Comparison of ENCODE assay signal across 1 cellular context in genomic region chr22:42070517-42071422, GRCh38.
A peak's percentile ranks its signal among the peaks of the same experiment; 100 is the strongest.
TF ChIP-seq lines count a peak whose summit lies in the region.

TSS of gene NAGA (minus strand) at chr22:42070812. CDS start at chr22:42070297, 515 bp downstream.

TF ChIP-seq in HepG2, 621 proteins besides CTCF, POLR2A, EP300 and RAD21 (continued from another document and continues in another):
- TF ChIP-seq HNF4G (IDR thresholded peaks at IDR 0.05; ENCODE audit: borderline replicate concordance, low read depth, low read length) = 0 out of 2 replicates have a peak, but pooled peaks have one; percentile 4
- 0 out of 2 replicates have a peak, but pooled peaks have one; percentile 40 for TF ChIP-seq HNF4G (CRISPR knock-in tag; IDR thresholded peaks at IDR 0.05; ENCODE audit: borderline replicate concordance, low read depth)
- no peak for TF ChIP-seq ZNF431 (CRISPR knock-in tag; IDR thresholded peaks at IDR 0.05; ENCODE audit: borderline replicate concordance, low read depth)
- TF ChIP-seq SP1 (IDR thresholded peaks at IDR 0.05) = no peak
- peak; percentile 64 for TF ChIP-seq SP1 (CRISPR knock-in tag; IDR thresholded peaks at IDR 0.05)
- TF ChIP-seq TRIM24 (CRISPR knock-in tag; IDR thresholded peaks at IDR 0.05) = no peak
- 0 out of 2 replicates have a peak, but pooled peaks have one; percentile 91 for TF ChIP-seq ZMAT3 (CRISPR knock-in tag; conservative IDR thresholded peaks at IDR 0.05)
- peak; percentile 90 for TF ChIP-seq ARNTL (CRISPR knock-in tag; IDR thresholded peaks at IDR 0.05)
- TF ChIP-seq ZNF138 (CRISPR knock-in tag; IDR thresholded peaks at IDR 0.05; ENCODE audit: low read depth) = no peak
- TF ChIP-seq ZNF281 (CRISPR knock-in tag; IDR thresholded peaks at IDR 0.05; ENCODE audit: borderline replicate concordance) = peak; percentile 11; the same call in 1 of the 2 replicates
- TF ChIP-seq ZNF652 (CRISPR knock-in tag; IDR thresholded peaks at IDR 0.05; ENCODE audit: borderline replicate concordance, low read depth) = no peak
- TF ChIP-seq TOE1 (CRISPR knock-in tag; IDR thresholded peaks at IDR 0.05) = no peak
- peak; percentile 49; the same call in 1 of the 2 replicates for TF ChIP-seq THYN1 (CRISPR knock-in tag; IDR thresholded peaks at IDR 0.05; ENCODE audit: borderline replicate concordance, low read depth)
- TF ChIP-seq GATA4 (IDR thresholded peaks at IDR 0.05; ENCODE audit: borderline replicate concordance, low read depth) = no peak
- no peak; the same call in 1 of the 2 replicates for TF ChIP-seq ZNF790 (CRISPR knock-in tag; IDR thresholded peaks at IDR 0.05; ENCODE audit: borderline replicate concordance)
- TF ChIP-seq ZNF317 (CRISPR knock-in tag; IDR thresholded peaks at IDR 0.05) = 0 out of 2 replicates have a peak, but pooled peaks have one; percentile 80
- no peak for TF ChIP-seq FLYWCH1 (CRISPR knock-in tag; IDR thresholded peaks at IDR 0.05)
- peak; percentile 93; the same call in 1 of the 2 replicates for TF ChIP-seq NFKB2 (CRISPR knock-in tag; IDR thresholded peaks at IDR 0.05; ENCODE audit: borderline replicate concordance)
- no peak for TF ChIP-seq HNRNPK (IDR thresholded peaks at IDR 0.05; ENCODE audit: low read depth, low read length, poor library complexity, severe bottlenecking)
- TF ChIP-seq ZBTB21 (CRISPR knock-in tag; IDR thresholded peaks at IDR 0.05) = no peak
- no peak; the same call in 1 of the 2 replicates for TF ChIP-seq ZNF678 (CRISPR knock-in tag; IDR thresholded peaks at IDR 0.05)
- TF ChIP-seq ZFP1 (CRISPR knock-in tag; IDR thresholded peaks at IDR 0.05) = no peak
- TF ChIP-seq ETV5 (CRISPR knock-in tag; IDR thresholded peaks at IDR 0.05; ENCODE audit: borderline replicate concordance) = peak; percentile 60
- no peak for TF ChIP-seq ZBTB43 (CRISPR knock-in tag; conservative IDR thresholded peaks at IDR 0.05)
- TF ChIP-seq NR2F6 (IDR thresholded peaks at IDR 0.05) = no peak
- TF ChIP-seq NR2F6 (CRISPR knock-in tag; IDR thresholded peaks at IDR 0.05) = peak; percentile 52
- TF ChIP-seq ZNF367 (CRISPR knock-in tag; IDR thresholded peaks at IDR 0.05; ENCODE audit: borderline replicate concordance) = no peak; the same call in 1 of the 2 replicates
- TF ChIP-seq ZNF207 (IDR thresholded peaks at IDR 0.05; ENCODE audit: borderline replicate concordance) = no peak
- TF ChIP-seq MYC (CRISPR knock-in tag; IDR thresholded peaks at IDR 0.05; ENCODE audit: borderline replicate concordance) = peak; percentile 77; the same call in 1 of the 2 replicates
- TF ChIP-seq ZNF710 (CRISPR knock-in tag; IDR thresholded peaks at IDR 0.05; ENCODE audit: borderline replicate concordance) = peak; percentile 68; the same call in 1 of the 2 replicates
- no peak for TF ChIP-seq MAFF (IDR thresholded peaks at IDR 0.05; ENCODE audit: low read depth, low read length)
- TF ChIP-seq KDM5A (IDR thresholded peaks at IDR 0.05; ENCODE audit: borderline replicate concordance, low read length) = no peak; the same call in 1 of the 2 replicates
- no peak for TF ChIP-seq ZNF766 (CRISPR knock-in tag; IDR thresholded peaks at IDR 0.05; ENCODE audit: borderline replicate concordance)
- 0 out of 2 replicates have a peak, but pooled peaks have one; percentile 55 for TF ChIP-seq TP53 (CRISPR knock-in tag; conservative IDR thresholded peaks at IDR 0.05)
- no peak for TF ChIP-seq TEAD2 (CRISPR knock-in tag; IDR thresholded peaks at IDR 0.05)
- TF ChIP-seq GPBP1L1 (CRISPR knock-in tag; IDR thresholded peaks at IDR 0.05) = no peak
- no peak for TF ChIP-seq SMC3 (IDR thresholded peaks at IDR 0.05; ENCODE audit: low read length)
- no peak for TF ChIP-seq SOX13 (IDR thresholded peaks at IDR 0.05)
- TF ChIP-seq SOX13 (CRISPR knock-in tag; conservative IDR thresholded peaks at IDR 0.05 in 1 of 2, IDR thresholded peaks at IDR 0.05 in 1 of 2) = no peak
- TF ChIP-seq PHF21A (CRISPR knock-in tag; IDR thresholded peaks at IDR 0.05) = peak; percentile 82
- TF ChIP-seq ZNF558 (CRISPR knock-in tag; IDR thresholded peaks at IDR 0.05; ENCODE audit: borderline replicate concordance) = 0 out of 2 replicates have a peak, but pooled peaks have one; percentile 69
- 0 out of 2 replicates have a peak, but pooled peaks have one; percentile 85 for TF ChIP-seq PREB (CRISPR knock-in tag; IDR thresholded peaks at IDR 0.05)
- TF ChIP-seq ZBTB44 (CRISPR knock-in tag; IDR thresholded peaks at IDR 0.05) = no peak
- peak; percentile 69; the same call in 1 of the 2 replicates for TF ChIP-seq IKZF5 (CRISPR knock-in tag; IDR thresholded peaks at IDR 0.05)
- peak; percentile 53; the same call in 1 of the 2 replicates for TF ChIP-seq PRDM15 (CRISPR knock-in tag; IDR thresholded peaks at IDR 0.05)
- no peak for TF ChIP-seq ZBTB46 (CRISPR knock-in tag; IDR thresholded peaks at IDR 0.05; ENCODE audit: borderline replicate concordance)
- peak; percentile 83; the same call in 1 of the 2 replicates for TF ChIP-seq CAMTA2 (CRISPR knock-in tag; IDR thresholded peaks at IDR 0.05; ENCODE audit: borderline replicate concordance)
- 0 out of 2 replicates have a peak, but pooled peaks have one; percentile 36 for TF ChIP-seq ZNF850 (CRISPR knock-in tag; conservative IDR thresholded peaks at IDR 0.05)
- no peak for TF ChIP-seq WIZ (CRISPR knock-in tag; IDR thresholded peaks at IDR 0.05)
- TF ChIP-seq NR2C2 (CRISPR knock-in tag; IDR thresholded peaks at IDR 0.05; ENCODE audit: borderline replicate concordance) = peak; percentile 66; the same call in 1 of the 2 replicates
